12 cellular contexts compared by ENCODE assay signal in the genomic region with DNA sequence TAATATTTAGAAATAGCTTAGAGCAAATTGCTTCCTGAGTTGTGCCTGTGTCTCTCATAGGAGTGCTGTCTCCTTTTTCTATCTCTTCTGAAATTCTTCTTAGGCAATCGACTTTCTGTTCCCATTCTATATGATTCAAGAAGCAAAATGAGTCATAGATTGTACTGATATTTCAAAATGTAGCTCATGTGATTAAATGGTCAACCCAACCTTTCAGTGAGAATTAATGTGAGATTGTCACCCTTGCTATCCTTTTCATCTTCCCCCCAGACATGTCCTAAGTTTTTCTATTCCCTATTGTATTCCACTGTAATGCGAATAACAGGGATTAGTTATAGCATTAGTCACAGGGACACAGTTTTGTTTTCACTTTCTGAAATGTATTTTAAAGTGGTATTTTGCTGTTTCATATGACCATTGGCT.
DNase-seq lines count a peak whose midpoint lies in the region; ATAC-seq and TF ChIP-seq lines count a peak whose summit lies in the region.
"Had no signal": no experiment of that assay in that cellular context is flagged by ENCODE, and none has a peak within 500 bp of the region (broad histone marks: within the 10 kb centered on the region; RNA-seq: fewer than 3 reads in every experiment).

No MANE protein-coding gene starts in this region.

- H3K27me3 ChIP-seq in PC-3 (ENCODE audit: low read length) = no peaks in the 10 kb centered on the region
- H3K27me3 ChIP-seq: body of pancreas had no signal

- intact Hi-C loops in PC-3 (cut with micrococcal nuclease) = no loop called here

- peaks cover 5% of the 10 kb centered on the region for H3F3A ChIP-seq in PC-3 (ENCODE audit: low read length, unreplicated experiment)

- ATAC-seq in GM21360 (IDR thresholded peaks at IDR 0.05; ENCODE audit: unreplicated experiment) (peak; percentile 58), PC-3 (peak; percentile 38)
- ATAC-seq in natural killer cell treated with Interleukin-12 subunit alpha and Interleukin-12 subunit beta and Interleukin-15 and Interleukin-18, amount 100 ng/mL, for 72 hours = no peak
- ATAC-seq in stimulated activated effector memory CD8-positive, alpha-beta T cell treated with anti-CD3 and anti-CD28 coated beads, Interleukin-12 subunit alpha, Interleukin-12 subunit beta, amount 100 ng/mL, for 72 hours = no peak
- no peak for ATAC-seq in activated T-helper 17 cell treated with anti-CD3 and anti-CD28 coated beads, Interleukin-2, amount 50 U/mL, for 72 hours (replicated peaks)
- ATAC-seq: body of pancreas had no signal

- CTCF ChIA-PET in PC-3 (lab: Charles Lee) = no interaction called here

- H3K36me3 Mint-ChIP-seq in natural killer cell treated with Interleukin-12 subunit alpha and Interleukin-12 subunit beta and Interleukin-15 and Interleukin-18, amount 100 ng/mL, for 72 hours = no peaks in the 10 kb centered on the region
- H3K36me3 Mint-ChIP-seq in stimulated activated effector memory CD8-positive, alpha-beta T cell treated with anti-CD3 and anti-CD28 coated beads, Interleukin-12 subunit alpha, Interleukin-12 subunit beta, amount 100 ng/mL, for 72 hours = no peaks in the 10 kb centered on the region
- H3K36me3 Mint-ChIP-seq in activated T-helper 17 cell treated with anti-CD3 and anti-CD28 coated beads, Interleukin-2, amount 50 U/mL, for 72 hours (ENCODE audit: low read depth) = no peaks in the 10 kb centered on the region

- DNase-seq in PC-3 (peak; percentile 81), fibroblast of gingiva (ENCODE audit: low read depth) (peak; percentile 46), NCI-H748 treated with DMSO at 0.1 percent for 48 hours (lab: John Stamatoyannopoulos, UW) (no peak)
- no peak for DNase-seq in natural killer cell treated with Interleukin-12 subunit alpha and Interleukin-12 subunit beta and Interleukin-15 and Interleukin-18, amount 100 ng/mL, for 72 hours (ENCODE audit: low spot score)
- DNase-seq in stimulated activated effector memory CD8-positive, alpha-beta T cell treated with anti-CD3 and anti-CD28 coated beads, Interleukin-12 subunit alpha, Interleukin-12 subunit beta, amount 100 ng/mL, for 72 hours (ENCODE audit: low spot score in 2 of 2) = no peak
- DNase-seq: body of pancreas, DND-41, erythroblast, H7 had no signal

- H3K36me3 ChIP-seq in PC-3 (ENCODE audit: low read depth, low read length) = no peaks in the 10 kb centered on the region

- H3K27ac Mint-ChIP-seq in natural killer cell treated with Interleukin-12 subunit alpha and Interleukin-12 subunit beta and Interleukin-15 and Interleukin-18, amount 100 ng/mL, for 72 hours = no peak overlapping the region
- H3K27ac Mint-ChIP-seq in stimulated activated effector memory CD8-positive, alpha-beta T cell treated with anti-CD3 and anti-CD28 coated beads, Interleukin-12 subunit alpha, Interleukin-12 subunit beta, amount 100 ng/mL, for 72 hours = no peak overlapping the region
- no peak overlapping the region for H3K27ac Mint-ChIP-seq in activated T-helper 17 cell treated with anti-CD3 and anti-CD28 coated beads, Interleukin-2, amount 50 U/mL, for 72 hours

- H3K79me2 ChIP-seq in PC-3 (ENCODE audit: low read length) = no peaks in the 10 kb centered on the region

- H3K4me3 ChIP-seq in PC-3 (ENCODE audit: low read length) = peak overlapping the region; percentile 40
- H3K4me3 ChIP-seq: body of pancreas, lung had no signal

- peaks cover 41% of the 10 kb centered on the region for H3K4me1 ChIP-seq in PC-3 (ENCODE audit: insufficient read depth, low read length)
- H3K4me1 ChIP-seq: body of pancreas had no signal

- peak overlapping the region; percentile 37; the same call in 1 of the 2 replicates for H2AFZ ChIP-seq in PC-3 (ENCODE audit: low read length)

- TF ChIP-seq CTCF in PC-3 (conservative IDR thresholded peaks at IDR 0.05; ENCODE audit: low read depth, low read length) = no peak

- H3K27me3 Mint-ChIP-seq in natural killer cell treated with Interleukin-12 subunit alpha and Interleukin-12 subunit beta and Interleukin-15 and Interleukin-18, amount 100 ng/mL, for 72 hours = no peaks in the 10 kb centered on the region
- no peaks in the 10 kb centered on the region for H3K27me3 Mint-ChIP-seq in activated T-helper 17 cell treated with anti-CD3 and anti-CD28 coated beads, Interleukin-2, amount 50 U/mL, for 72 hours

- POLR2A ChIA-PET in PC-3 (lab: Charles Lee; ENCODE audit: unreplicated experiment) = no interaction called here

- no peak overlapping the region for H3K4me3 Mint-ChIP-seq in natural killer cell treated with Interleukin-12 subunit alpha and Interleukin-12 subunit beta and Interleukin-15 and Interleukin-18, amount 100 ng/mL, for 72 hours
- H3K4me3 Mint-ChIP-seq in stimulated activated effector memory CD8-positive, alpha-beta T cell treated with anti-CD3 and anti-CD28 coated beads, Interleukin-12 subunit alpha, Interleukin-12 subunit beta, amount 100 ng/mL, for 72 hours = no peak overlapping the region
- no peak overlapping the region for H3K4me3 Mint-ChIP-seq in activated T-helper 17 cell treated with anti-CD3 and anti-CD28 coated beads, Interleukin-2, amount 50 U/mL, for 72 hours

- no peaks in the 10 kb centered on the region for H4K20me1 ChIP-seq in PC-3 (ENCODE audit: low read length)

- H3K9me2 ChIP-seq in PC-3 (replicated peaks; ENCODE audit: low read length) = no peaks in the 10 kb centered on the region

- peak overlapping the region; percentile 14; the same call in 1 of the 2 replicates for H3K9ac ChIP-seq in PC-3 (ENCODE audit: low read length)

- H3K4me1 Mint-ChIP-seq in natural killer cell treated with Interleukin-12 subunit alpha and Interleukin-12 subunit beta and Interleukin-15 and Interleukin-18, amount 100 ng/mL, for 72 hours (ENCODE audit: low read depth in 2 of 2) = no peaks in the 10 kb centered on the region
- no peaks in the 10 kb centered on the region for H3K4me1 Mint-ChIP-seq in stimulated activated effector memory CD8-positive, alpha-beta T cell treated with anti-CD3 and anti-CD28 coated beads, Interleukin-12 subunit alpha, Interleukin-12 subunit beta, amount 100 ng/mL, for 72 hours
- H3K4me1 Mint-ChIP-seq in activated T-helper 17 cell treated with anti-CD3 and anti-CD28 coated beads, Interleukin-2, amount 50 U/mL, for 72 hours = no peaks in the 10 kb centered on the region

- H3K27ac ChIP-seq in PC-3 (ENCODE audit: low read length) = peak overlapping the region; percentile 80
- H3K27ac ChIP-seq: body of pancreas had no signal

- H3K9me3 ChIP-seq in PC-3 (ENCODE audit: low read length) = no peaks in the 10 kb centered on the region
- H3K9me3 ChIP-seq: body of pancreas had no signal

- peak overlapping the region; percentile 71 for H3K4me2 ChIP-seq in PC-3 (ENCODE audit: low read length)

- no TSS peak for BruUV-seq in PC-3 (replicated peaks; lab: Mats Ljungman, UMichigan)

- peaks cover 15% of the 10 kb centered on the region for H3K9me3 Mint-ChIP-seq in natural killer cell treated with Interleukin-12 subunit alpha and Interleukin-12 subunit beta and Interleukin-15 and Interleukin-18, amount 100 ng/mL, for 72 hours
- H3K9me3 Mint-ChIP-seq in stimulated activated effector memory CD8-positive, alpha-beta T cell treated with anti-CD3 and anti-CD28 coated beads, Interleukin-12 subunit alpha, Interleukin-12 subunit beta, amount 100 ng/mL, for 72 hours = no peaks in the 10 kb centered on the region
- H3K9me3 Mint-ChIP-seq in activated T-helper 17 cell treated with anti-CD3 and anti-CD28 coated beads, Interleukin-2, amount 50 U/mL, for 72 hours = no peaks in the 10 kb centered on the region

Comparison
In these comparisons a context has a peak if more than half of its experiments do, and no peak if none do; other contexts are left out.
1. ATAC-seq: peak in GM21360 (single experiment) and PC-3 (single experiment); none in natural killer cell treated with Interleukin-12 subunit alpha and Interleukin-12 subunit beta and Interleukin-15 and Interleukin-18, amount 100 ng/mL, for 72 hours (0 of 2), stimulated activated effector memory CD8-positive, alpha-beta T cell treated with anti-CD3 and anti-CD28 coated beads, Interleukin-12 subunit alpha, Interleukin-12 subunit beta, amount 100 ng/mL, for 72 hours (single experiment) and activated T-helper 17 cell treated with anti-CD3 and anti-CD28 coated beads, Interleukin-2, amount 50 U/mL, for 72 hours (single experiment).
2. DNase-seq: peak in PC-3 (single experiment) and fibroblast of gingiva (single experiment); none in natural killer cell treated with Interleukin-12 subunit alpha and Interleukin-12 subunit beta and Interleukin-15 and Interleukin-18, amount 100 ng/mL, for 72 hours (single experiment), stimulated activated effector memory CD8-positive, alpha-beta T cell treated with anti-CD3 and anti-CD28 coated beads, Interleukin-12 subunit alpha, Interleukin-12 subunit beta, amount 100 ng/mL, for 72 hours (0 of 2) and NCI-H748 treated with DMSO at 0.1 percent for 48 hours (single experiment).